ENCODE assay signal across 29 cellular contexts in genomic region chr4:99100876-99101275, GRCh38. TPM values are rescaled to one million over a fixed set of nuclear protein-coding genes. Genes with fewer than 3 reads are reported as not detected.
"Had no signal": no experiment of that assay in that cellular context is flagged by ENCODE, and none has a peak within 500 bp of the region (broad histone marks: within the 10 kb centered on the region; RNA-seq: fewer than 3 reads in every experiment).

No MANE protein-coding gene starts in this region.

- H3K4me3 Mint-ChIP-seq: activated CD8-positive, alpha-beta T cell treated with anti-CD3 and anti-CD28 coated beads, Interleukin-2, amount 10 ng/mL, durations not matched to agents 7 days and 5 days; activated naive CD4-positive, alpha-beta T cell treated with anti-CD3 and anti-CD28 coated beads, Interleukin-2, amount 50 U/mL, for 24 hours; activated T-cell treated with anti-CD3 and anti-CD28 coated beads, Interleukin-2, amount 50 U/mL, for 24 hours; activated T-helper 1 cell treated with anti-CD3 and anti-CD28 coated beads, Interleukin-12 subunit alpha, Interleukin-12 subunit beta, Interleukin-2, Interleukin-4 antibody, amounts not matched to agents 30 ng/mL and 10 ng/mL and 1 ng/mL, durations not matched to agents 14 hours and 24 hours and 36 hours; T-helper 1 cell treated with Interleukin-12 subunit alpha and Interleukin-12 subunit beta and Interleukin-4 antibody, amounts not matched to agents 30 μg/mL and 1 μg/mL, for 36 hours; WTC11 had no signal

- H3K27ac ChIP-seq: ascending aorta, brain microvascular endothelial cell, cardiac muscle cell, RWPE1, SJCRH30 had no signal

- DNase-seq: activated CD4-positive, alpha-beta T cell treated with anti-CD3 and anti-CD28 coated beads for 48 hours; activated CD4-positive, alpha-beta T cell treated with anti-CD3 and anti-CD28 coated beads, Interleukin-2, amount 50 U/mL, for 4 hours; activated CD4-positive, CD25-positive, alpha-beta regulatory T cell treated with anti-CD3 and anti-CD28 coated beads, Interleukin-2, amount 50 U/mL, for 72 hours; activated CD8-positive, alpha-beta memory T cell treated with anti-CD3 and anti-CD28 coated beads, Interleukin-2, amount 50 U/mL, for 48 hours; activated CD8-positive, alpha-beta T cell treated with anti-CD3 and anti-CD28 coated beads, Interleukin-2, amount 10 ng/mL, durations not matched to agents 7 days and 5 days; activated effector memory CD4-positive, alpha-beta T cell treated with Interleukin-2 at 50 U/mL for 16 hours; activated naive CD4-positive, alpha-beta T cell; activated T-cell treated with anti-CD3 and anti-CD28 coated beads, Interleukin-2, amount 50 U/mL, for 24 hours; amniotic stem cell; brain microvascular endothelial cell; MM.1S; NCI-H1105 treated with DMSO at 0.1 percent for 48 hours; NCI-H1436 treated with DMSO at 0.1 percent for 48 hours; NCI-H187; NCI-H2081; NCI-H510A treated with DMSO at 0.1 percent for 48 hours; NCI-H69; NK-92 treated with Interleukin-12 subunit alpha and Interleukin-12 subunit beta, amount 100 ng/mL, for 24 hours; OCI-M1; Right ventricle myocardium superior; SJCRH30 had no signal

- H3K4me1 ChIP-seq: ascending aorta, SJCRH30 had no signal

- H3K27me3 ChIP-seq: ascending aorta, brain microvascular endothelial cell, cardiac muscle cell, SJCRH30 had no signal

- H3K27ac Mint-ChIP-seq: activated CD8-positive, alpha-beta T cell treated with anti-CD3 and anti-CD28 coated beads, Interleukin-2, amount 10 ng/mL, durations not matched to agents 7 days and 5 days; activated naive CD4-positive, alpha-beta T cell treated with anti-CD3 and anti-CD28 coated beads, Interleukin-2, amount 50 U/mL, for 24 hours; activated T-cell treated with anti-CD3 and anti-CD28 coated beads, Interleukin-2, amount 50 U/mL, for 24 hours; activated T-helper 1 cell treated with anti-CD3 and anti-CD28 coated beads, Interleukin-12 subunit alpha, Interleukin-12 subunit beta, Interleukin-2, Interleukin-4 antibody, amounts not matched to agents 30 ng/mL and 10 ng/mL and 1 ng/mL, durations not matched to agents 14 hours and 24 hours and 36 hours; T-helper 1 cell treated with Interleukin-12 subunit alpha and Interleukin-12 subunit beta and Interleukin-4 antibody, amounts not matched to agents 30 μg/mL and 1 μg/mL, for 36 hours; WTC11 had no signal

- H3K4me1 Mint-ChIP-seq: activated naive CD4-positive, alpha-beta T cell treated with anti-CD3 and anti-CD28 coated beads, Interleukin-2, amount 50 U/mL, for 24 hours; WTC11 had no signal

- ATAC-seq: activated CD8-positive, alpha-beta T cell treated with anti-CD3 and anti-CD28 coated beads, Interleukin-2, amount 10 ng/mL, durations not matched to agents 7 days and 5 days; Panc1; WTC11 had no signal

- H3K36me3 ChIP-seq: ascending aorta, brain microvascular endothelial cell, cardiac muscle cell, SJCRH30 had no signal

- H3K9me3 Mint-ChIP-seq: activated naive CD4-positive, alpha-beta T cell treated with anti-CD3 and anti-CD28 coated beads, Interleukin-2, amount 50 U/mL, for 24 hours; activated T-cell treated with anti-CD3 and anti-CD28 coated beads, Interleukin-2, amount 50 U/mL, for 24 hours; activated T-helper 1 cell treated with anti-CD3 and anti-CD28 coated beads, Interleukin-12 subunit alpha, Interleukin-12 subunit beta, Interleukin-2, Interleukin-4 antibody, amounts not matched to agents 30 ng/mL and 10 ng/mL and 1 ng/mL, durations not matched to agents 14 hours and 24 hours and 36 hours; T-helper 1 cell treated with Interleukin-12 subunit alpha and Interleukin-12 subunit beta and Interleukin-4 antibody, amounts not matched to agents 30 μg/mL and 1 μg/mL, for 36 hours had no signal

- H3K4me3 ChIP-seq: ascending aorta, cardiac muscle cell, SJCRH30 had no signal

- H3K9me3 ChIP-seq: ascending aorta, SJCRH30 had no signal

RNA-seq across cellular contexts. Expression of gene ADH4, which starts 43.2 kb away (rescaled TPM):
- total RNA-seq: activated CD8-positive, alpha-beta T cell treated with anti-CD3 and anti-CD28 coated beads, Interleukin-2, amount 10 ng/mL, durations not matched to agents 7 days and 5 days; activated T-helper 1 cell treated with anti-CD3 and anti-CD28 coated beads, Interleukin-12 subunit alpha, Interleukin-12 subunit beta, Interleukin-2, Interleukin-4 antibody, amounts not matched to agents 30 ng/mL and 10 ng/mL and 1 ng/mL, durations not matched to agents 14 hours and 24 hours and 36 hours; cardiac muscle cell; Right ventricle myocardium superior; SJCRH30 had no signal
